12 cellular contexts compared by ENCODE assay signal in genomic region chr17:78407387-78407990, GRCh38. TPM values are rescaled to one million over a fixed set of nuclear protein-coding genes. Genes with fewer than 3 reads are reported as not detected.
DNase-seq lines count a peak whose midpoint lies in the region; TF ChIP-seq lines count a peak whose summit lies in the region.
"Had no signal": no experiment of that assay in that cellular context is flagged by ENCODE, and none has a peak within 500 bp of the region (broad histone marks: within the 10 kb centered on the region; RNA-seq: fewer than 3 reads in every experiment).

No MANE protein-coding gene starts in this region.

- H3K27me3 Mint-ChIP-seq in activated CD4-positive, alpha-beta memory T cell treated with anti-CD3 and anti-CD28 coated beads for 36 hours: no peaks in the 10 kb centered on the region
- H3K27me3 Mint-ChIP-seq in osteocyte (ENCODE audit: unreplicated experiment): no peaks in the 10 kb centered on the region
- no peaks in the 10 kb centered on the region for H3K27me3 Mint-ChIP-seq in Calu3 (ENCODE audit: unreplicated experiment)
- H3K27me3 Mint-ChIP-seq: activated naive CD8-positive, alpha-beta T cell treated with anti-CD3 and anti-CD28 coated beads, Interleukin-2, amount 10 ng/mL, durations not matched to agents 7 days and 5 days had no signal

- no TSS peak for BruUV-seq in Calu3 (replicated peaks; lab: Mats Ljungman, UMichigan)

- peak overlapping the region in 7 of 11 experiments; percentile 6 to 56 (median 37); a peak in 9 of 22 replicates for H3K9ac ChIP-seq in BLaER1 treated with 17β-estradiol and CSF1 and Interleukin-3, amounts not matched to agents 10 nM and 100 nM
- H3K9ac ChIP-seq in mesenchymal stem cell (ENCODE audit: low read length): no peak overlapping the region

- no peak overlapping the region for H2AFZ ChIP-seq in mesenchymal stem cell (ENCODE audit: low read depth, low read length)

- H3K4me3 Mint-ChIP-seq in activated CD4-positive, alpha-beta memory T cell treated with anti-CD3 and anti-CD28 coated beads for 36 hours: no peak overlapping the region
- H3K4me3 Mint-ChIP-seq in osteocyte (ENCODE audit: unreplicated experiment) (no peak overlapping the region), Calu3 (ENCODE audit: low read depth, unreplicated experiment) (no peak overlapping the region)
- H3K4me3 Mint-ChIP-seq: activated naive CD8-positive, alpha-beta T cell treated with anti-CD3 and anti-CD28 coated beads, Interleukin-2, amount 10 ng/mL, durations not matched to agents 7 days and 5 days had no signal

- H3K27ac ChIP-seq in BLaER1 treated with 17β-estradiol and CSF1 and Interleukin-3, amounts not matched to agents 10 nM and 100 nM: peak overlapping the region in 8 of 11 experiments; percentile 5 to 94 (median 40); a peak in 15 of 22 replicates
- H3K27ac ChIP-seq in mesenchymal stem cell (ENCODE audit: low read length, poor library complexity, severe bottlenecking): no peak overlapping the region
- H3K27ac ChIP-seq: tibial artery had no signal

- peak overlapping the region; percentile 15 for H2BK5ac ChIP-seq in mesenchymal stem cell (ENCODE audit: low read depth, low read length, poor library complexity, severe bottlenecking)

- peaks cover 32 to 98% (median 86%) of the 10 kb centered on the region in 11 experiments; a peak in 20 of 22 replicates for H4K20me1 ChIP-seq in BLaER1 treated with 17β-estradiol and CSF1 and Interleukin-3, amounts not matched to agents 10 nM and 100 nM

- peaks cover 13% of the 10 kb centered on the region for H3K79me1 ChIP-seq in mesenchymal stem cell (replicated peaks; ENCODE audit: low read length, poor library complexity, severe bottlenecking)

- H3K18ac ChIP-seq in mesenchymal stem cell (ENCODE audit: low read depth in 1 of 2, low read length in 2 of 2): peak overlapping the region in 1 of 2 experiments; percentile 28

- H3K4me3 ChIP-seq in BLaER1 treated with 17β-estradiol and CSF1 and Interleukin-3, amounts not matched to agents 10 nM and 100 nM: no peak overlapping the region
- no peak overlapping the region for H3K4me3 ChIP-seq in mesenchymal stem cell (ENCODE audit: insufficient read depth in 1 of 2, low read depth in 1 of 2, low read length in 2 of 2)
- H3K4me3 ChIP-seq: heart right ventricle, tibial artery had no signal

- H3K4me2 ChIP-seq in BLaER1 treated with 17β-estradiol and CSF1 and Interleukin-3, amounts not matched to agents 10 nM and 100 nM: peak overlapping the region in 5 of 11 experiments; percentile 17 to 50 (median 43); a peak in 10 of 22 replicates
- H3K4me2 ChIP-seq in mesenchymal stem cell (ENCODE audit: low read length, poor library complexity, severe bottlenecking): no peak overlapping the region

- H3K36me3 ChIP-seq in BLaER1 treated with 17β-estradiol and CSF1 and Interleukin-3, amounts not matched to agents 10 nM and 100 nM: peaks cover 72 to 98% (median 92%) of the 10 kb centered on the region in 11 experiments
- H3K36me3 ChIP-seq in mesenchymal stem cell (ENCODE audit: control insufficient read depth in 1 of 2, insufficient read depth in 2 of 2, low read depth in 1 of 2, low read length in 2 of 2): peaks cover 63 to 76% of the 10 kb centered on the region in 2 experiments

- intact Hi-C loops in activated CD4-positive, alpha-beta memory T cell treated with anti-CD3 and anti-CD28 coated beads for 36 hours (cut with micrococcal nuclease): no loop called here
- intact Hi-C loops in Calu3 (cut with micrococcal nuclease; ENCODE audit: unreplicated experiment): no loop called here

- H3K9me3 ChIP-seq in BLaER1 treated with 17β-estradiol and CSF1 and Interleukin-3, amounts not matched to agents 10 nM and 100 nM (replicated peaks in 1 of 11): no peaks in the 10 kb centered on the region
- no peaks in the 10 kb centered on the region for H3K9me3 ChIP-seq in mesenchymal stem cell (ENCODE audit: control insufficient read depth, low read length)
- H3K9me3 ChIP-seq: heart right ventricle, tibial artery had no signal

- peak overlapping the region; percentile 85 for H3K27ac Mint-ChIP-seq in activated CD4-positive, alpha-beta memory T cell treated with anti-CD3 and anti-CD28 coated beads for 36 hours
- no peak overlapping the region for H3K27ac Mint-ChIP-seq in osteocyte (ENCODE audit: unreplicated experiment)
- H3K27ac Mint-ChIP-seq in Calu3 (ENCODE audit: unreplicated experiment): no peak overlapping the region
- H3K27ac Mint-ChIP-seq: activated naive CD8-positive, alpha-beta T cell treated with anti-CD3 and anti-CD28 coated beads, Interleukin-2, amount 10 ng/mL, durations not matched to agents 7 days and 5 days had no signal

- H2AK5ac ChIP-seq in mesenchymal stem cell (ENCODE audit: low read length, severe bottlenecking): peak overlapping the region; percentile 33

- POLR2A ChIA-PET in activated CD4-positive, alpha-beta memory T cell treated with anti-CD3 and anti-CD28 coated beads for 36 hours (lab: Charles Lee): no interaction called here

- CTCF ChIA-PET in activated CD4-positive, alpha-beta memory T cell treated with anti-CD3 and anti-CD28 coated beads for 36 hours (lab: Charles Lee): interaction anchor here (1.8 kb wide), 1 partner anchor 15 kb away, joined by 4 read pairs; no protein-coding TSS in a partner anchor
- CTCF ChIA-PET in Calu3 (lab: Charles Lee): no interaction called here

- H3K4me1 ChIP-seq in BLaER1 treated with 17β-estradiol and CSF1 and Interleukin-3, amounts not matched to agents 10 nM and 100 nM: peaks cover 37 to 81% (median 55%) of the 10 kb centered on the region in 10 experiments
- H3K4me1 ChIP-seq in mesenchymal stem cell (ENCODE audit: control insufficient read depth, insufficient read depth, low read depth, low read length): peaks cover 44% of the 10 kb centered on the region

- no peak overlapping the region for H4K8ac ChIP-seq in mesenchymal stem cell (ENCODE audit: low read length)

- no peak overlapping the region for H3K23ac ChIP-seq in mesenchymal stem cell (ENCODE audit: low read length in 2 of 2)

- H3K27me3 ChIP-seq in BLaER1 treated with 17β-estradiol and CSF1 and Interleukin-3, amounts not matched to agents 10 nM and 100 nM: no peaks in the 10 kb centered on the region
- no peaks in the 10 kb centered on the region for H3K27me3 ChIP-seq in mesenchymal stem cell (ENCODE audit: control insufficient read depth in 1 of 2, insufficient read depth in 1 of 2, low read length in 2 of 2)
- H3K27me3 ChIP-seq: heart right ventricle, tibial artery had no signal

- H3K14ac ChIP-seq in mesenchymal stem cell (ENCODE audit: low read length in 2 of 2): peak overlapping the region in 1 of 2 experiments; percentile 19

- no peak overlapping the region for H4K91ac ChIP-seq in mesenchymal stem cell (ENCODE audit: low read length)

- no peak overlapping the region for H3K4ac ChIP-seq in mesenchymal stem cell (ENCODE audit: low read depth in 1 of 2, low read length in 2 of 2)

- H3K9me3 Mint-ChIP-seq in activated CD4-positive, alpha-beta memory T cell treated with anti-CD3 and anti-CD28 coated beads for 36 hours: no peaks in the 10 kb centered on the region
- no peaks in the 10 kb centered on the region for H3K9me3 Mint-ChIP-seq in osteocyte (ENCODE audit: unreplicated experiment)
- H3K9me3 Mint-ChIP-seq in Calu3 (ENCODE audit: low read depth, unreplicated experiment): no peaks in the 10 kb centered on the region
- H3K9me3 Mint-ChIP-seq: activated naive CD8-positive, alpha-beta T cell treated with anti-CD3 and anti-CD28 coated beads, Interleukin-2, amount 10 ng/mL, durations not matched to agents 7 days and 5 days had no signal

- no peak overlapping the region for H2BK15ac ChIP-seq in mesenchymal stem cell (ENCODE audit: low read depth, poor library complexity, severe bottlenecking)

- DNase-seq in GF-D8 (lab: John Stamatoyannopoulos, UW) (peak; percentile 41), mesenchymal stem cell (peak; percentile 76), OCI-M1 (lab: John Stamatoyannopoulos, UW) (no peak), C1 segment of cervical spinal cord (lab: John Stamatoyannopoulos, UW) (no peak), osteocyte (ENCODE audit: extremely low spot score, unreplicated experiment) (no peak), Calu3 (no peak)
- DNase-seq in activated CD4-positive, alpha-beta memory T cell treated with anti-CD3 and anti-CD28 coated beads for 36 hours: no peak
- DNase-seq: activated naive CD8-positive, alpha-beta T cell treated with anti-CD3 and anti-CD28 coated beads, Interleukin-2, amount 10 ng/mL, durations not matched to agents 7 days and 5 days; heart right ventricle; RPMI8226; tibial artery had no signal

- H2BK120ac ChIP-seq in mesenchymal stem cell (ENCODE audit: low read depth, low read length): no peak overlapping the region

- H3K4me1 Mint-ChIP-seq in activated CD4-positive, alpha-beta memory T cell treated with anti-CD3 and anti-CD28 coated beads for 36 hours (ENCODE audit: low read depth): peaks cover 59% of the 10 kb centered on the region
- peaks cover 34% of the 10 kb centered on the region for H3K4me1 Mint-ChIP-seq in osteocyte (ENCODE audit: unreplicated experiment)
- H3K4me1 Mint-ChIP-seq in Calu3 (ENCODE audit: low read depth, unreplicated experiment): peaks cover 29% of the 10 kb centered on the region

- peaks cover 51% of the 10 kb centered on the region for H3K36me3 Mint-ChIP-seq in activated CD4-positive, alpha-beta memory T cell treated with anti-CD3 and anti-CD28 coated beads for 36 hours
- H3K36me3 Mint-ChIP-seq in osteocyte (ENCODE audit: unreplicated experiment): peaks cover 19% of the 10 kb centered on the region
- H3K36me3 Mint-ChIP-seq in Calu3 (ENCODE audit: insufficient read depth, unreplicated experiment): peaks cover 16% of the 10 kb centered on the region

- H2BK12ac ChIP-seq in mesenchymal stem cell (ENCODE audit: low read length in 2 of 2): no peak overlapping the region

- WGBS in mesenchymal stem cell: 87% methylated on average over 7 of the region's 7 CpGs

- TF ChIP-seq CTCF in osteocyte (IDR thresholded peaks at IDR 0.05): no peak
- no peak for TF ChIP-seq CTCF in Calu3 (IDR thresholded peaks at IDR 0.05; ENCODE audit: unreplicated experiment)

RNA-seq across cellular contexts. Expression of gene PGS1, which starts 29.0 kb away (rescaled TPM):
- 10 to 100 TPM; 75.8 to 78.1 TPM for total RNA-seq in activated CD4-positive, alpha-beta memory T cell treated with anti-CD3 and anti-CD28 coated beads for 36 hours
- 21.8 TPM for polyA plus RNA-seq in mesenchymal stem cell (2013, experiment 1 of 2)
- 22.1 TPM for polyA plus RNA-seq in mesenchymal stem cell (2013, experiment 2 of 2)
- total RNA-seq in osteocyte (52.7 and 53.0 TPM in 2 replicates), Calu3 (2022) (39.5 and 42.6 TPM in 2 replicates)

RNA-seq across cellular contexts. Expression of gene SOCS3, which starts 47.6 kb away (rescaled TPM):
- 100 to 1,000 TPM; 162 to 167 TPM for total RNA-seq in activated CD4-positive, alpha-beta memory T cell treated with anti-CD3 and anti-CD28 coated beads for 36 hours
- polyA plus RNA-seq in mesenchymal stem cell (2013, experiment 1 of 2): 64.5 TPM
- 62.3 TPM for polyA plus RNA-seq in mesenchymal stem cell (2013, experiment 2 of 2)
- total RNA-seq in osteocyte (79.1 and 86.4 TPM in 2 replicates), Calu3 (2022) (39.5 and 51.6 TPM in 2 replicates)

Comparison
In these comparisons a context has a peak if more than half of its experiments do, and no peak if none do; other contexts are left out.
1. DNase-seq: peak in GF-D8 (single experiment) and mesenchymal stem cell (single experiment); none in activated CD4-positive, alpha-beta memory T cell treated with anti-CD3 and anti-CD28 coated beads for 36 hours (single experiment), OCI-M1 (single experiment), C1 segment of cervical spinal cord (0 of 14), osteocyte (single experiment) and Calu3 (single experiment).